ENCODE assay signal across 20 cellular contexts in the genomic region with DNA sequence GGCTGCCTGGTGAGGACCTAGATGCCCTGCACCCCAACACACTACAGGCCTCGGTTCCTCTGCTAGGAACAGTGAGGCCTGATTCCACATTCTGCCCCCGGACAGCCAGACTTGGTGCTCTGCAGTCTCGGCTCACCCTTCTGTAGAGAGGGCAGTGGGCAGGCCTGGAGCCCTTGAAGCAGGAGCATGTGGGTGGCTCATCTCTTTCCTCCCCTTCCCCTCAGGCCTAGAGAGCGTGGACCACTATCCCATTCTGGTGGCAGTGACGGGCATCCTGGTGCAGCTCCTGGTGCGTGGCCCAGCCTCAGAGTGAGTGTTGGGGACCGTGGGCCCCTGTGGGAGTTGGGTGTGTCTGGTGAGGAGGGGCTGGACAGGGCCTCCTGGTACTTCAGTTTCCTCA. TPM values are rescaled to one million over a fixed set of nuclear protein-coding genes. Genes with fewer than 3 reads are reported as not detected.
DNase-seq lines count a peak whose midpoint lies in the region; ATAC-seq, FAIRE-seq and TF ChIP-seq lines count a peak whose summit lies in the region.
"Had no signal": no experiment of that assay in that cellular context is flagged by ENCODE, and none has a peak within 500 bp of the region (broad histone marks: within the 10 kb centered on the region; RNA-seq: fewer than 3 reads in every experiment).

No MANE protein-coding gene starts in this region.

- no peaks in the 10 kb centered on the region for H4K20me1 ChIP-seq in GM12878 (ENCODE audit: control insufficient read depth, insufficient read depth)
- H4K20me1 ChIP-seq in GM23248 (ENCODE audit: insufficient read depth): no peaks in the 10 kb centered on the region

- TF ChIP-seq CTCF in GM12878 (IDR thresholded peaks at IDR 0.05 in 2 of 3, conservative IDR thresholded peaks at IDR 0.05 in 1 of 3; ENCODE audit: control insufficient read depth in 2 of 3, extremely low read depth in 1 of 3, insufficient read depth in 1 of 3, low read depth in 3 of 3, low read length in 3 of 3): no peak
- TF ChIP-seq CTCF in sigmoid colon (IDR thresholded peaks at IDR 0.05): no peak

- POLR2A ChIA-PET in GM12878 (lab: Charles Lee): interaction anchor here (0.6 kb wide), 1 partner anchor 184 kb away, joined by 3 read pairs; no protein-coding TSS in a partner anchor

- 0 out of 2 replicates have a peak, but pooled peaks cover 10% of the 10 kb centered on the region for H3F3A ChIP-seq in GM23248 (ENCODE audit: insufficient read depth)

- SMC1A ChIA-PET in GM12878 (lab: Charles Lee; ENCODE audit: uncharacterized antibody, unreplicated experiment): no interaction called here

- peak; percentile 74 for TF ChIP-seq POLR2A in GM12878 (IDR thresholded peaks at IDR 0.05; ENCODE audit: low read depth, low read length)
- no peak for TF ChIP-seq POLR2A in sigmoid colon (IDR thresholded peaks at IDR 0.05)

- H3K79me2 ChIP-seq in GM12878 (ENCODE audit: control insufficient read depth, insufficient read depth, low read length) (no peaks in the 10 kb centered on the region), GM23248 (ENCODE audit: insufficient read depth) (no peaks in the 10 kb centered on the region)

- H3K9ac ChIP-seq in GM12878 (ENCODE audit: control insufficient read depth, insufficient read depth, low read length) (no peak overlapping the region), GM23248 (no peak overlapping the region)

- no peak overlapping the region for H3K4me2 ChIP-seq in GM12878 (ENCODE audit: control insufficient read depth, insufficient read depth)
- H3K4me2 ChIP-seq in GM23248 (ENCODE audit: unreplicated experiment): no peak overlapping the region
- H3K4me2 ChIP-seq: PC-9 had no signal

- no peaks in the 10 kb centered on the region for H3K27me3 ChIP-seq in GM12878 (replicated peaks in 1 of 2; ENCODE audit: control insufficient read depth in 2 of 2, insufficient read depth in 2 of 2, low read length in 1 of 2)
- H3K27me3 ChIP-seq in sigmoid colon: no peaks in the 10 kb centered on the region
- no peaks in the 10 kb centered on the region for H3K27me3 ChIP-seq in GM23248 (replicated peaks; ENCODE audit: insufficient read depth)
- H3K27me3 ChIP-seq: MG63 had no signal

- intact Hi-C loops in GM12878 (cut with micrococcal nuclease; ENCODE audit: unreplicated experiment): no loop called here
- intact Hi-C loops in sigmoid colon (cut with DNase I): no loop called here

- H3K4me3 ChIP-seq in GM12878 (no peak overlapping the region), sigmoid colon (no peak overlapping the region), GM23248 (no peak overlapping the region)
- H3K4me3 ChIP-seq: MG63, PC-9 had no signal

- DNase-seq in D341Med (ENCODE audit: low spot score) (peak; percentile 16), GM12878 (ENCODE audit: low read depth, low spot score) (no peak), mesenteric fat pad (ENCODE audit: low spot score) (peak; percentile 88), sigmoid colon (peak; percentile 50), GM23248 (no peak), SKM-1 (lab: John Stamatoyannopoulos, UW; ENCODE audit: unreplicated experiment) (no peak)
- DNase-seq in stimulated activated CD4-positive, alpha-beta T cell treated with anti-CD3 and anti-CD28 coated beads, Interleukin-15, amount 100 ng/mL, for 24 hours: no peak
- DNase-seq: ACHN; CD4-positive, CD25-positive, alpha-beta regulatory T cell; DMS53; HCEC 1CT; Karpas-422; MG63; NCI-H1092; NCI-H146; NCI-H2081; NCI-H510A treated with DMSO at 0.1 percent for 48 hours; NCI-H82; PC-9 had no signal

- H2AFZ ChIP-seq in GM12878 (ENCODE audit: control insufficient read depth, low read depth, low read length) (no peak overlapping the region), GM23248 (no peak overlapping the region)
- H2AFZ ChIP-seq: PC-9 had no signal

- no peak overlapping the region for H3K27ac ChIP-seq in GM12878 (ENCODE audit: control insufficient read depth, insufficient read depth)
- no peak overlapping the region for H3K27ac ChIP-seq in sigmoid colon
- no peak overlapping the region for H3K27ac ChIP-seq in GM23248
- H3K27ac ChIP-seq: PC-9 had no signal

- ATAC-seq in GM12878: no peak

- RAD21 ChIA-PET in GM12878 (lab: Charles Lee; ENCODE audit: unreplicated experiment): no interaction called here

- CTCF ChIA-PET in GM12878 (lab: Yijun Ruan, JAX): no interaction called here

- TF ChIP-seq RAD21 in GM12878 (IDR thresholded peaks at IDR 0.05; ENCODE audit: insufficient read depth, low read depth, low read length): no peak

- H3K36me3 ChIP-seq in GM12878 (ENCODE audit: control insufficient read depth in 2 of 2, insufficient read depth in 2 of 2, low read length in 1 of 2): peaks cover under 1 to 7% of the 10 kb centered on the region in 2 experiments; a peak in 3 of 4 replicates
- H3K36me3 ChIP-seq in sigmoid colon: peaks cover 8 to 44% (median 9%) of the 10 kb centered on the region in 4 donors
- H3K36me3 ChIP-seq in GM23248 (ENCODE audit: low read depth): no peaks in the 10 kb centered on the region

- H3K9me2 ChIP-seq in GM23248 (ENCODE audit: insufficient read depth): no peaks in the 10 kb centered on the region

- TF ChIP-seq EP300 in GM12878 (IDR thresholded peaks at IDR 0.05; ENCODE audit: borderline replicate concordance in 1 of 2, control insufficient read depth in 1 of 2, low read depth in 2 of 2, low read length in 2 of 2) (no peak), sigmoid colon (IDR thresholded peaks at IDR 0.05) (no peak)

- no TSS peak for BruUV-seq in GM12878 (replicated peaks; lab: Mats Ljungman, UMichigan)

- WGBS in GM12878 (ENCODE audit: insufficient coverage, insufficient replicate concordance, low lambda C conversion rate, missing lambda C conversion rate): 88% methylated on average over 7 of the region's 7 CpGs
- 92 to 96% methylated on average over 7 of the region's 7 CpGs for WGBS in sigmoid colon, 2 donors
- WGBS in GM23248 (ENCODE audit: low coverage in 1 of 2, low lambda C conversion rate in 2 of 2, missing lambda C conversion rate in 2 of 2), 2 experiments: 94 to 96% methylated on average over 7 of the region's 7 CpGs

- no peak for FAIRE-seq in GM12878 (lab: Jason Lieb, UNC)

- in situ Hi-C loops in GM12878 (cut with MboI): no loop called here
- in situ Hi-C loops in GM23248 (cut with MboI): no loop called here

- H3K9me3 ChIP-seq in GM12878 (replicated peaks; ENCODE audit: control insufficient read depth, insufficient read depth, low read length): no peaks in the 10 kb centered on the region; the same call in 2 of the 3 replicates
- H3K9me3 ChIP-seq in sigmoid colon: no peaks in the 10 kb centered on the region
- H3K9me3 ChIP-seq in GM23248 (ENCODE audit: low read depth): no peaks in the 10 kb centered on the region
- H3K9me3 ChIP-seq: Caco-2, MG63 had no signal

- H3K4me1 ChIP-seq in GM12878 (ENCODE audit: control insufficient read depth, insufficient read depth, low read length) (peaks cover 6% of the 10 kb centered on the region), sigmoid colon (peaks cover 0 to 23% (median 20%) of the 10 kb centered on the region in 4 donors), GM23248 (ENCODE audit: insufficient read depth) (no peaks in the 10 kb centered on the region)
- H3K4me1 ChIP-seq: Caco-2 had no signal

RNA-seq across cellular contexts. Expression of a gene that starts 3.3 kb away (rescaled TPM):
- 3.7 and 3.9 TPM in 2 replicates for total RNA-seq in GM12878 (2013; cell fraction: nucleolus; rRNA removed)
- 1.2 and 1.3 TPM in 2 replicates for total RNA-seq in GM12878 (2014; rRNA removed)
- not detected in 2 replicates for total RNA-seq in GM12878 (2014; rRNA removed; fragmentation: Illumina TruSeq; extraction: Trizol)
- total RNA-seq in GM12878 (2021): 0.18 TPM in 1 of 2 replicates, not detected in the other
- polyA plus RNA-seq in GM12878 (2011; ENCODE audit: low read depth): 0.13 TPM
- polyA plus RNA-seq in GM12878 (2011; rRNA removed): 0.19 TPM in 1 of 2 replicates, not detected in the other
- polyA plus RNA-seq in GM12878 (2011; cell fraction: cytosol; rRNA removed): 1.8 TPM in 1 of 2 replicates, not detected in the other
- polyA plus RNA-seq in GM12878 (2011; cell fraction: nucleus; rRNA removed): 3.0 and 4.6 TPM in 2 replicates
- 1.4 and 1.8 TPM in 2 replicates for polyA plus RNA-seq in GM12878 (2012)
- polyA plus RNA-seq in GM12878 (2014; fragmentation: Illumina TruSeq; extraction: Trizol): 0.07 TPM in 1 of 2 replicates, not detected in the other
- polyA plus RNA-seq in GM12878 (2014; fragmentation: Nextera tagmentation; extraction: Ambion mirVana): not detected
- 0.58 and 1.2 TPM in 2 replicates for polyA plus RNA-seq in GM12878 (2014; rRNA removed)
- 1 to 10 TPM in 1 of 2 experiments, under 1 TPM in 1; 0.44 to 1.1 TPM for polyA plus RNA-seq in GM12878 (2016; fragmentation: Nextera tagmentation; extraction: Ambion mirVana)
- polyA minus RNA-seq in GM12878 (2011; rRNA and poly(A)+ RNA removed): 1.2 TPM in 1 of 2 replicates, not detected in the other
- polyA minus RNA-seq in GM12878 (2011; cell fraction: cytosol; rRNA and poly(A)+ RNA removed): 0.52 and 0.53 TPM in 2 replicates
- 4.6 and 10.5 TPM in 2 replicates for polyA minus RNA-seq in GM12878 (2011; cell fraction: nucleus; rRNA and poly(A)+ RNA removed)
- total RNA-seq in mesenteric fat pad: not detected
- under 1 TPM in 2 of 4 donors, not detected in 2; 0.71 to 0.82 TPM for total RNA-seq in sigmoid colon
- 1 to 10 TPM in 1 of 3 donors, under 1 TPM in 1, not detected in 1; 0.46 to 1.2 TPM for polyA plus RNA-seq in sigmoid colon
- 3.2 TPM in 1 of 2 replicates, not detected in the other for total RNA-seq in GM23248 (2014; rRNA removed; shearing (Covaris generic))
- 0.18 and 0.25 TPM in 2 replicates for polyA plus RNA-seq in GM23248 (2016; fragmentation: Nextera tagmentation; extraction: Ambion mirVana)
- total RNA-seq: Caco-2; CD4-positive, CD25-positive, alpha-beta regulatory T cell had no signal

RNA-seq across cellular contexts. Expression of a gene that starts 7.6 kb away (rescaled TPM):
- total RNA-seq in GM12878 (2013; cell fraction: nucleolus; rRNA removed): 27.3 and 30.3 TPM in 2 replicates
- total RNA-seq in GM12878 (2014; rRNA removed) (39.1 and 44.3 TPM in 2 replicates), GM12878 (2014; rRNA removed; fragmentation: Illumina TruSeq; extraction: Trizol) (11.3 and 11.7 TPM in 2 replicates), GM12878 (2021) (45.6 and 46.1 TPM in 2 replicates), mesenteric fat pad (45.4 TPM), sigmoid colon (10 to 100 TPM in 2 of 4 donors, 1 to 10 TPM in 2; 9.9 to 14.3 (median 10.8) TPM)
- 11.1 TPM for polyA plus RNA-seq in GM12878 (2011; ENCODE audit: low read depth)
- polyA plus RNA-seq in GM12878 (2011; rRNA removed) (5.7 and 13.4 TPM in 2 replicates), GM12878 (2014; fragmentation: Illumina TruSeq; extraction: Trizol) (4.7 and 13.3 TPM in 2 replicates), GM12878 (2014; fragmentation: Nextera tagmentation; extraction: Ambion mirVana) (1 to 10 TPM; 2.3 to 8.7 TPM), GM12878 (2014; rRNA removed) (33.2 and 40.3 TPM in 2 replicates), GM12878 (2016; fragmentation: Nextera tagmentation; extraction: Ambion mirVana) (10 to 100 TPM; 73.2 to 99.5 TPM), sigmoid colon (10 to 100 TPM; 25.2 to 57.5 (median 44.9) TPM), GM23248 (2016; fragmentation: Nextera tagmentation; extraction: Ambion mirVana) (22.8 and 24.1 TPM in 2 replicates)
- polyA plus RNA-seq in GM12878 (2011; cell fraction: cytosol; rRNA removed): 13.9 and 18.8 TPM in 2 replicates
- 26.9 and 29.1 TPM in 2 replicates for polyA plus RNA-seq in GM12878 (2011; cell fraction: nucleus; rRNA removed)
- polyA plus RNA-seq in GM12878 (2012): 24.8 and 27.5 TPM in 2 replicates
- 19.7 and 20.2 TPM in 2 replicates for polyA minus RNA-seq in GM12878 (2011; rRNA and poly(A)+ RNA removed)
- polyA minus RNA-seq in GM12878 (2011; cell fraction: cytosol; rRNA and poly(A)+ RNA removed): 7.1 and 8.2 TPM in 2 replicates
- 24.4 and 39.9 TPM in 2 replicates for polyA minus RNA-seq in GM12878 (2011; cell fraction: nucleus; rRNA and poly(A)+ RNA removed)
- 36.2 and 37.8 TPM in 2 replicates for total RNA-seq in GM23248 (2014; rRNA removed; shearing (Covaris generic))

RNA-seq across cellular contexts. Expression of a gene that starts 26.8 kb away (rescaled TPM):
- 38.2 and 40.9 TPM in 2 replicates for total RNA-seq in GM12878 (2013; cell fraction: nucleolus; rRNA removed)
- total RNA-seq in GM12878 (2014; rRNA removed): 14.7 and 20.4 TPM in 2 replicates
- 6.4 and 8.1 TPM in 2 replicates for total RNA-seq in GM12878 (2014; rRNA removed; fragmentation: Illumina TruSeq; extraction: Trizol)
- 28.7 and 31.5 TPM in 2 replicates for total RNA-seq in GM12878 (2021)
- polyA plus RNA-seq in GM12878 (2011; ENCODE audit: low read depth): 26.5 TPM
- 8.1 and 20.0 TPM in 2 replicates for polyA plus RNA-seq in GM12878 (2011; rRNA removed)
- 22.3 and 30.2 TPM in 2 replicates for polyA plus RNA-seq in GM12878 (2011; cell fraction: cytosol; rRNA removed)
- polyA plus RNA-seq in GM12878 (2011; cell fraction: nucleus; rRNA removed): 105 and 114 TPM in 2 replicates
- polyA plus RNA-seq in GM12878 (2012): 5.7 and 8.9 TPM in 2 replicates
- 6.4 and 12.1 TPM in 2 replicates for polyA plus RNA-seq in GM12878 (2014; fragmentation: Illumina TruSeq; extraction: Trizol)
- 1 to 10 TPM; 4.2 to 4.5 TPM for polyA plus RNA-seq in GM12878 (2014; fragmentation: Nextera tagmentation; extraction: Ambion mirVana)
- 21.4 and 23.0 TPM in 2 replicates for polyA plus RNA-seq in GM12878 (2014; rRNA removed)
- polyA plus RNA-seq in GM12878 (2016; fragmentation: Nextera tagmentation; extraction: Ambion mirVana): 10 to 100 TPM; 16.6 to 18.5 TPM
- polyA minus RNA-seq in GM12878 (2011; rRNA and poly(A)+ RNA removed): 20.3 and 29.3 TPM in 2 replicates
- 13.1 and 13.6 TPM in 2 replicates for polyA minus RNA-seq in GM12878 (2011; cell fraction: cytosol; rRNA and poly(A)+ RNA removed)
- polyA minus RNA-seq in GM12878 (2011; cell fraction: nucleus; rRNA and poly(A)+ RNA removed): 31.8 and 67.1 TPM in 2 replicates
- 42.1 TPM for total RNA-seq in mesenteric fat pad
- 10 to 100 TPM; 16.5 to 29.4 (median 20.8) TPM for total RNA-seq in sigmoid colon
- 10 to 100 TPM; 12.5 to 28.6 (median 14.4) TPM for polyA plus RNA-seq in sigmoid colon
- total RNA-seq in GM23248 (2014; rRNA removed; shearing (Covaris generic)): 22.8 and 25.7 TPM in 2 replicates
- polyA plus RNA-seq in GM23248 (2016; fragmentation: Nextera tagmentation; extraction: Ambion mirVana): 18.7 and 21.6 TPM in 2 replicates

RNA-seq across cellular contexts. Expression of a gene that starts 26.9 kb away (rescaled TPM):
- 31.5 and 41.7 TPM in 2 replicates for total RNA-seq in GM12878 (2013; cell fraction: nucleolus; rRNA removed)
- 10.1 and 10.6 TPM in 2 replicates for total RNA-seq in GM12878 (2014; rRNA removed)
- 2.3 and 3.0 TPM in 2 replicates for total RNA-seq in GM12878 (2014; rRNA removed; fragmentation: Illumina TruSeq; extraction: Trizol)
- total RNA-seq in GM12878 (2021): 14.1 TPM in 2 replicates
- polyA plus RNA-seq in GM12878 (2011; ENCODE audit: low read depth): 23.1 TPM
- 13.4 and 24.2 TPM in 2 replicates for polyA plus RNA-seq in GM12878 (2011; rRNA removed)
- 16.4 and 28.7 TPM in 2 replicates for polyA plus RNA-seq in GM12878 (2011; cell fraction: cytosol; rRNA removed)
- polyA plus RNA-seq in GM12878 (2011; cell fraction: nucleus; rRNA removed): 519 and 594 TPM in 2 replicates
- polyA plus RNA-seq in GM12878 (2012): 38.8 and 51.3 TPM in 2 replicates
- 1.6 and 3.4 TPM in 2 replicates for polyA plus RNA-seq in GM12878 (2014; fragmentation: Illumina TruSeq; extraction: Trizol)
- polyA plus RNA-seq in GM12878 (2014; fragmentation: Nextera tagmentation; extraction: Ambion mirVana): 1 to 10 TPM; 1.2 to 4.4 TPM
- polyA plus RNA-seq in GM12878 (2014; rRNA removed): 20.8 and 25.5 TPM in 2 replicates
- 1 to 10 TPM; 2.6 to 3.9 TPM for polyA plus RNA-seq in GM12878 (2016; fragmentation: Nextera tagmentation; extraction: Ambion mirVana)
- polyA minus RNA-seq in GM12878 (2011; rRNA and poly(A)+ RNA removed): 4.2 and 11.5 TPM in 2 replicates
- polyA minus RNA-seq in GM12878 (2011; cell fraction: cytosol; rRNA and poly(A)+ RNA removed): 5.6 and 5.8 TPM in 2 replicates
- polyA minus RNA-seq in GM12878 (2011; cell fraction: nucleus; rRNA and poly(A)+ RNA removed): 44.7 and 55.5 TPM in 2 replicates
- 5.7 TPM for total RNA-seq in mesenteric fat pad
- 10 to 100 TPM in 2 of 4 donors, 1 to 10 TPM in 2; 3.9 to 12.5 (median 7.7) TPM for total RNA-seq in sigmoid colon
- polyA plus RNA-seq in sigmoid colon: 10 to 100 TPM in 1 of 3 donors, 1 to 10 TPM in 1, not detected in 1; 3.0 to 18.1 TPM
- 6.3 and 6.4 TPM in 2 replicates for total RNA-seq in GM23248 (2014; rRNA removed; shearing (Covaris generic))
- 2.5 and 3.0 TPM in 2 replicates for polyA plus RNA-seq in GM23248 (2016; fragmentation: Nextera tagmentation; extraction: Ambion mirVana)

RNA-seq across cellular contexts. Expression of a gene that starts 42.0 kb away (rescaled TPM):
- 71.1 and 89.5 TPM in 2 replicates for total RNA-seq in GM12878 (2013; cell fraction: nucleolus; rRNA removed)
- total RNA-seq in GM12878 (2014; rRNA removed) (199 and 214 TPM in 2 replicates), GM12878 (2014; rRNA removed; fragmentation: Illumina TruSeq; extraction: Trizol) (110 and 116 TPM in 2 replicates), GM12878 (2021) (178 and 186 TPM in 2 replicates), mesenteric fat pad (51.1 TPM), sigmoid colon (10 to 100 TPM; 49.0 to 64.8 (median 57.7) TPM)
- polyA plus RNA-seq in GM12878 (2011; ENCODE audit: low read depth): 43.5 TPM
- polyA plus RNA-seq in GM12878 (2011; rRNA removed) (66.9 and 101 TPM in 2 replicates), GM12878 (2014; fragmentation: Illumina TruSeq; extraction: Trizol) (125 and 130 TPM in 2 replicates), GM12878 (2014; fragmentation: Nextera tagmentation; extraction: Ambion mirVana) (100 to 1,000 TPM in 1 of 2 experiments, 10 to 100 TPM in 1; 74.4 to 102 TPM), GM12878 (2014; rRNA removed) (132 and 162 TPM in 2 replicates), GM12878 (2016; fragmentation: Nextera tagmentation; extraction: Ambion mirVana) (100 to 1,000 TPM; 207 to 209 TPM), sigmoid colon (100 to 1,000 TPM in 1 of 3 donors, 10 to 100 TPM in 2; 64.9 to 102 (median 71.4) TPM), GM23248 (2016; fragmentation: Nextera tagmentation; extraction: Ambion mirVana) (83.3 and 89.1 TPM in 2 replicates)
- 152 and 183 TPM in 2 replicates for polyA plus RNA-seq in GM12878 (2011; cell fraction: cytosol; rRNA removed)
- 301 and 327 TPM in 2 replicates for polyA plus RNA-seq in GM12878 (2011; cell fraction: nucleus; rRNA removed)
- polyA plus RNA-seq in GM12878 (2012): 71.4 and 74.9 TPM in 2 replicates
- polyA minus RNA-seq in GM12878 (2011; rRNA and poly(A)+ RNA removed): 167 and 275 TPM in 2 replicates
- 76.0 and 90.2 TPM in 2 replicates for polyA minus RNA-seq in GM12878 (2011; cell fraction: cytosol; rRNA and poly(A)+ RNA removed)
- polyA minus RNA-seq in GM12878 (2011; cell fraction: nucleus; rRNA and poly(A)+ RNA removed): 116 and 212 TPM in 2 replicates
- 108 and 126 TPM in 2 replicates for total RNA-seq in GM23248 (2014; rRNA removed; shearing (Covaris generic))

Comparison
In these comparisons a context has a peak if more than half of its experiments do, and no peak if none do; other contexts are left out.
1. DNase-seq: peak in D341Med (single experiment), mesenteric fat pad (single experiment) and sigmoid colon (single experiment); none in GM12878 (single experiment), stimulated activated CD4-positive, alpha-beta T cell treated with anti-CD3 and anti-CD28 coated beads, Interleukin-15, amount 100 ng/mL, for 24 hours (single experiment), GM23248 (single experiment) and SKM-1 (single experiment).